ENCODE assay signal across 8 cellular contexts in genomic region chr11:45209904-45210699, GRCh38.
DNase-seq lines count a peak whose midpoint lies in the region; ATAC-seq and TF ChIP-seq lines count a peak whose summit lies in the region.

No MANE protein-coding gene starts in this region.

- H3K9me3 Mint-ChIP-seq in natural killer cell treated with Interleukin-12 subunit alpha and Interleukin-12 subunit beta and Interleukin-15 and Interleukin-18, amount 100 ng/mL, for 72 hours = no peaks in the 10 kb centered on the region

- no peaks in the 10 kb centered on the region for H3K9me3 ChIP-seq in adrenal gland (replicated peaks in 1 of 3)

- ATAC-seq in natural killer cell treated with Interleukin-12 subunit alpha and Interleukin-12 subunit beta and Interleukin-15 and Interleukin-18, amount 100 ng/mL, for 72 hours = no peak
- ATAC-seq in HG02798 (IDR thresholded peaks at IDR 0.05; ENCODE audit: poor library complexity, unreplicated experiment) = no peak

- WGBS in adrenal gland, 4 donors = 50 to 70% (median 53%) methylated on average over 28 to 29 of the region's 29 CpGs

- no peaks in the 10 kb centered on the region for H3K27me3 Mint-ChIP-seq in natural killer cell treated with Interleukin-12 subunit alpha and Interleukin-12 subunit beta and Interleukin-15 and Interleukin-18, amount 100 ng/mL, for 72 hours

- DNase-seq in ELF-1 (ENCODE audit: low read depth, low spot score) (peak; percentile 56), adrenal gland (peak; percentile 55 to 95 (median 69)), cardiac septum (ENCODE audit: low spot score) (peak; percentile 88), pons (ENCODE audit: low spot score) (peak; percentile 7), dedifferentiated amniotic fluid mesenchymal stem cell (ENCODE audit: extremely low spot score) (no peak), NOMO-1 (lab: John Stamatoyannopoulos, UW; ENCODE audit: unreplicated experiment in 2 of 2) (no peak)
- DNase-seq in natural killer cell treated with Interleukin-12 subunit alpha and Interleukin-12 subunit beta and Interleukin-15 and Interleukin-18, amount 100 ng/mL, for 72 hours (ENCODE audit: low spot score) = no peak

- peaks cover 0 to 11% of the 10 kb centered on the region in 2 donors for H3K4me1 ChIP-seq in adrenal gland (replicated peaks in 1 of 2)

- peaks cover 0 to 14% of the 10 kb centered on the region in 2 donors for H3K36me3 ChIP-seq in adrenal gland (replicated peaks in 1 of 2)

- H3K4me3 Mint-ChIP-seq in natural killer cell treated with Interleukin-12 subunit alpha and Interleukin-12 subunit beta and Interleukin-15 and Interleukin-18, amount 100 ng/mL, for 72 hours = no peak overlapping the region

- H3K4me1 Mint-ChIP-seq in natural killer cell treated with Interleukin-12 subunit alpha and Interleukin-12 subunit beta and Interleukin-15 and Interleukin-18, amount 100 ng/mL, for 72 hours (ENCODE audit: low read depth in 2 of 2) = peaks cover 2 to 8% of the 10 kb centered on the region in 2 donors

- TF ChIP-seq CTCF in adrenal gland (IDR thresholded peaks at IDR 0.05) = no peak

- peak overlapping the region; percentile 21 to 91 (median 44) for H3K27ac ChIP-seq in adrenal gland

- H3K36me3 Mint-ChIP-seq in natural killer cell treated with Interleukin-12 subunit alpha and Interleukin-12 subunit beta and Interleukin-15 and Interleukin-18, amount 100 ng/mL, for 72 hours = no peaks in the 10 kb centered on the region

- no peaks in the 10 kb centered on the region for H3K27me3 ChIP-seq in adrenal gland

- no peak overlapping the region for H3K4me3 ChIP-seq in adrenal gland

- no peak for TF ChIP-seq POLR2A in adrenal gland (IDR thresholded peaks at IDR 0.05)

- no peak overlapping the region for H3K27ac Mint-ChIP-seq in natural killer cell treated with Interleukin-12 subunit alpha and Interleukin-12 subunit beta and Interleukin-15 and Interleukin-18, amount 100 ng/mL, for 72 hours

- intact Hi-C loops in adrenal gland (cut with DNase I) = no loop called here
- intact Hi-C loops in cardiac septum (cut with DNase I) = loop anchor here (2.0 kb wide), 1 partner anchor 27 kb away; no protein-coding TSS in a partner anchor

Comparison
In these comparisons a context has a peak if more than half of its experiments do, and no peak if none do; other contexts are left out.
1. DNase-seq: peak in ELF-1 (single experiment), adrenal gland (7 of 7), cardiac septum (single experiment) and pons (single experiment); none in dedifferentiated amniotic fluid mesenchymal stem cell (single experiment), natural killer cell treated with Interleukin-12 subunit alpha and Interleukin-12 subunit beta and Interleukin-15 and Interleukin-18, amount 100 ng/mL, for 72 hours (single experiment) and NOMO-1 (0 of 2).